ENCODE assay signal across 8 cellular contexts in genomic region chr5:148820778-148821395, GRCh38. TPM values are rescaled to one million over a fixed set of nuclear protein-coding genes. Genes with fewer than 3 reads are reported as not detected.
A peak's percentile ranks its signal among the peaks of the same experiment; 100 is the strongest.
DNase-seq lines count a peak whose midpoint lies in the region; ATAC-seq and TF ChIP-seq lines count a peak whose summit lies in the region.

No MANE protein-coding gene starts in this region.

- H3K4me3 ChIP-seq in WERI-Rb-1 (ENCODE audit: low read depth, low read length) (no peak overlapping the region), kidney epithelial cell (ENCODE audit: low read depth, low read length) (no peak overlapping the region)

- TF ChIP-seq CTCF in WERI-Rb-1 (IDR thresholded peaks at IDR 0.05; ENCODE audit: low read depth, low read length): peak; percentile 60
- TF ChIP-seq CTCF in kidney epithelial cell (IDR thresholded peaks at IDR 0.05; ENCODE audit: insufficient read depth, low read length, poor library complexity, severe bottlenecking): peak; percentile 61

- ATAC-seq in HG03354 (IDR thresholded peaks at IDR 0.05; ENCODE audit: poor library complexity, severe bottlenecking, unreplicated experiment): peak; percentile 54

- DNase-seq in SKM-1 treated with dmso at 0.1 percent for 144 hours (lab: John Stamatoyannopoulos, UW; ENCODE audit: unreplicated experiment): peak; percentile 55
- no peak for DNase-seq in SKM-1 (lab: John Stamatoyannopoulos, UW; ENCODE audit: unreplicated experiment)
- DNase-seq in WERI-Rb-1: no peak
- DNase-seq in kidney epithelial cell (ENCODE audit: low read depth): no peak
- DNase-seq in mesenteric fat pad (ENCODE audit: low spot score): no peak
- DNase-seq in stimulated activated naive CD4-positive, alpha-beta T cell treated with Interleukin-2 at 50 U/mL for 16 hours (lab: John Stamatoyannopoulos, UW): no peak
- no peak for DNase-seq in activated CD4-positive, CD25-positive, alpha-beta regulatory T cell treated with anti-CD3 and anti-CD28 coated beads, Interleukin-2, amount 50 U/mL, for 72 hours

- H3K36me3 ChIP-seq in WERI-Rb-1 (no peaks in the 10 kb centered on the region), kidney epithelial cell (ENCODE audit: control insufficient read depth, insufficient read depth, low read length) (no peaks in the 10 kb centered on the region)

- H3K27me3 ChIP-seq in WERI-Rb-1 (ENCODE audit: insufficient read depth, low read depth, severe bottlenecking) (peaks cover 15% of the 10 kb centered on the region), kidney epithelial cell (ENCODE audit: control insufficient read depth, insufficient read depth, low read length) (no peaks in the 10 kb centered on the region)

- no peak overlapping the region for H3K27ac ChIP-seq in WERI-Rb-1

- H3K9me3 ChIP-seq in WERI-Rb-1 (ENCODE audit: severe bottlenecking): no peaks in the 10 kb centered on the region

RNA-seq across cellular contexts. Expression of gene ADRB2, which starts 5.5 kb away (rescaled TPM):
- 0.75 and 1.2 TPM in 2 replicates for total RNA-seq in kidney epithelial cell
- 25.3 TPM for total RNA-seq in mesenteric fat pad

Comparison
In these comparisons a context has a peak if more than half of its experiments do, and no peak if none do; other contexts are left out.
1. RNA of gene ADRB2, which starts 5.5 kb away (total RNA-seq): 25.3 TPM in mesenteric fat pad (single experiment); 0.75 to 1.2 TPM in kidney epithelial cell; every median in the first group is over 10 times any median in the second.